In genomic region chrX:154653048-154653401, GRCh38 we compare ENCODE assay signal across 29 cellular contexts. TPM values are rescaled to one million over a fixed set of nuclear protein-coding genes. Genes with fewer than 3 reads are reported as not detected.
"Had no signal": no experiment of that assay in that cellular context is flagged by ENCODE, and none has a peak within 500 bp of the region (broad histone marks: within the 10 kb centered on the region; RNA-seq: fewer than 3 reads in every experiment).

No MANE protein-coding gene starts in this region.

- H3K36me3 ChIP-seq: brain microvascular endothelial cell had no signal

- H3K4me3 ChIP-seq: SK-N-MC had no signal

- H3K27ac ChIP-seq: brain microvascular endothelial cell, KMS-11, SK-N-MC had no signal

- H3K27me3 ChIP-seq: brain microvascular endothelial cell had no signal

- DNase-seq: activated CD4-positive, alpha-beta T cell treated with anti-CD3 and anti-CD28 coated beads, Interleukin-2, amount 10 ng/mL, durations not matched to agents 24 days and 14 days; activated CD4-positive, alpha-beta T cell treated with anti-CD3 and anti-CD28 coated beads, Interleukin-2, amount 50 U/mL, for 4 hours; activated CD8-positive, alpha-beta T cell treated with anti-CD3 and anti-CD28 coated beads for 36 hours; activated gamma-delta T cell treated with Interleukin-2 at 50 U/mL for 16 hours; activated naive CD4-positive, alpha-beta T cell treated with anti-CD3 and anti-CD28 coated beads for 36 hours; activated T-cell treated with anti-CD3 and anti-CD28 coated beads for 4 hours; activated T-cell treated with anti-CD3 and anti-CD28 coated beads, Interleukin-2, amount 50 U/mL, for 4 hours; amniotic stem cell; aorta; brain microvascular endothelial cell; central memory CD4-positive, alpha-beta T cell; MM.1S; MV-4-11; NCI-H1092; NCI-H1436 treated with DMSO at 0.1 percent for 48 hours; NCI-H1694 treated with DMSO at 0.1 percent for 48 hours; NCI-H2029; NCI-H345; NCI-H524 treated with DMSO at 0.1 percent for 48 hours; NK-92 treated with Interleukin-12 subunit alpha and Interleukin-12 subunit beta, amount 100 ng/mL, for 24 hours; OCI-M1; Right ventricle myocardium superior had no signal

RNA-seq across cellular contexts. Expression of gene CTAG2, which starts 0.4 kb away (rescaled TPM):
- total RNA-seq: activated CD4-positive, alpha-beta T cell treated with anti-CD3 and anti-CD28 coated beads, Interleukin-2, amount 10 ng/mL, durations not matched to agents 24 days and 14 days; activated CD8-positive, alpha-beta T cell treated with anti-CD3 and anti-CD28 coated beads for 36 hours; activated naive CD4-positive, alpha-beta T cell treated with anti-CD3 and anti-CD28 coated beads for 36 hours; activated naive CD4-positive, alpha-beta T cell treated with anti-CD3 and anti-CD28 coated beads, Interleukin-2, amount 50 U/mL, for 72 hours; activated T-helper 1 cell treated with anti-CD3 and anti-CD28 coated beads, Interleukin-12 subunit alpha, Interleukin-12 subunit beta, Interleukin-2, Interleukin-4 antibody, amounts not matched to agents 30 ng/mL and 10 ng/mL and 1 ng/mL, durations not matched to agents 14 hours and 24 hours and 36 hours; aorta; LHCN-M2; NCI-H460; Right ventricle myocardium superior had no signal

RNA-seq across cellular contexts. Expression of gene CTAG1B, which starts 33.9 kb away (rescaled TPM):
- total RNA-seq: activated CD4-positive, alpha-beta T cell treated with anti-CD3 and anti-CD28 coated beads, Interleukin-2, amount 10 ng/mL, durations not matched to agents 24 days and 14 days; activated CD8-positive, alpha-beta memory T cell treated with anti-CD3 and anti-CD28 coated beads for 36 hours; activated CD8-positive, alpha-beta T cell treated with anti-CD3 and anti-CD28 coated beads for 36 hours; activated naive CD4-positive, alpha-beta T cell treated with anti-CD3 and anti-CD28 coated beads for 36 hours; activated naive CD4-positive, alpha-beta T cell treated with anti-CD3 and anti-CD28 coated beads, Interleukin-2, amount 50 U/mL, for 72 hours; activated T-cell treated with anti-CD3 and anti-CD28 coated beads, Interleukin-2, amount 50 U/mL, for 4 hours; activated T-helper 1 cell treated with anti-CD3 and anti-CD28 coated beads, Interleukin-12 subunit alpha, Interleukin-12 subunit beta, Interleukin-2, Interleukin-4 antibody, amounts not matched to agents 30 ng/mL and 10 ng/mL and 1 ng/mL, durations not matched to agents 14 hours and 24 hours and 36 hours; aorta; LHCN-M2; NCI-H460; Right ventricle myocardium superior had no signal
